Comparison of ENCODE assay signal across 8 cellular contexts in genomic region chr3:42780892-42781700, GRCh38. TPM values are rescaled to one million over a fixed set of nuclear protein-coding genes. Genes with fewer than 3 reads are reported as not detected.
A peak's percentile ranks its signal among the peaks of the same experiment; 100 is the strongest.
DNase-seq lines count a peak whose midpoint lies in the region; ATAC-seq, FAIRE-seq and TF ChIP-seq lines count a peak whose summit lies in the region.

No MANE protein-coding gene starts in this region.

- H3K9me3 ChIP-seq in HUES64 (ENCODE audit: insufficient read depth, low read depth, low read length) (no peaks in the 10 kb centered on the region), OCI-LY7 (ENCODE audit: low read length) (no peaks in the 10 kb centered on the region), HepG2 (ENCODE audit: low read length) (no peaks in the 10 kb centered on the region), thyroid gland (no peaks in the 10 kb centered on the region)

- BruUV-seq in OCI-LY7 (replicated peaks; lab: Mats Ljungman, UMichigan) (no TSS peak), HepG2 (replicated peaks; lab: Mats Ljungman, UMichigan) (no TSS peak)

- H3K4me2 ChIP-seq in OCI-LY7 (ENCODE audit: low read length) (no peak overlapping the region), HepG2 (ENCODE audit: low read depth, low read length) (no peak overlapping the region)

- WGBS in HUES64: 80% methylated on average over 10 of the region's 11 CpGs
- WGBS in HepG2 (ENCODE audit: low lambda C conversion rate): 65% methylated on average over 11 of the region's 11 CpGs
- 61 to 64% methylated on average over 11 of the region's 11 CpGs for WGBS in thyroid gland, 2 donors

- in situ Hi-C loops in HepG2 (cut with HindIII; ENCODE audit: extremely low pct_ligation_motif_present, low pct_unique_long_range_greater_than_20kb): loop anchor here (5.0 kb wide), 2 partner anchors 56 to 96 kb away; partner anchors contain the start of gene CYP8B1

- peak; percentile 79 for FAIRE-seq in HepG2 (lab: Jason Lieb, UNC)

- H2AFZ ChIP-seq in OCI-LY7 (ENCODE audit: low read length): no peak overlapping the region
- no peak overlapping the region for H2AFZ ChIP-seq in HepG2 (ENCODE audit: low read length)

- H3K9ac ChIP-seq in HUES64 (ENCODE audit: low read depth, low read length) (no peak overlapping the region), HepG2 (ENCODE audit: insufficient read depth, low read depth, low read length) (no peak overlapping the region)

- no peak overlapping the region for H3K4me3 ChIP-seq in GM12875 (ENCODE audit: low read depth, low read length)
- no peak overlapping the region for H3K4me3 ChIP-seq in HUES64 (ENCODE audit: low read length)
- H3K4me3 ChIP-seq in OCI-LY7 (ENCODE audit: low read depth, low read length, poor library complexity, severe bottlenecking): no peak overlapping the region
- no peak overlapping the region for H3K4me3 ChIP-seq in HepG2 (replicated peaks in 1 of 3; ENCODE audit: insufficient read depth in 1 of 3, low read depth in 2 of 3, low read length in 3 of 3)
- H3K4me3 ChIP-seq in thyroid gland (replicated peaks in 1 of 3): no peak overlapping the region

- TF ChIP-seq EP300 in HepG2 (IDR thresholded peaks at IDR 0.05; ENCODE audit: low read depth in 2 of 2, low read length in 2 of 2) (no peak), HepG2 (CRISPR knock-in tag; IDR thresholded peaks at IDR 0.05; ENCODE audit: borderline replicate concordance) (no peak)

- H3K4me1 ChIP-seq in HUES64 (ENCODE audit: insufficient read depth, low read length) (peaks cover 2% of the 10 kb centered on the region; the same call in 1 of the 2 replicates), OCI-LY7 (ENCODE audit: insufficient read depth, low read length, poor library complexity, severe bottlenecking) (no peaks in the 10 kb centered on the region), HepG2 (ENCODE audit: insufficient read depth, low read length) (peaks cover 16% of the 10 kb centered on the region), thyroid gland (peaks cover 20 to 34% of the 10 kb centered on the region in 2 donors)

- H3K27me3 ChIP-seq in HUES64 (ENCODE audit: insufficient read depth, low read length): no peaks in the 10 kb centered on the region
- no peaks in the 10 kb centered on the region for H3K27me3 ChIP-seq in HepG2 (ENCODE audit: control insufficient read depth in 1 of 2, insufficient read depth in 2 of 2, low read length in 2 of 2)
- H3K27me3 ChIP-seq in thyroid gland: no peaks in the 10 kb centered on the region

- CTCF ChIA-PET in OCI-LY7 (lab: Charles Lee; ENCODE audit: unreplicated experiment) (no interaction called here), HepG2 (lab: Yijun Ruan, JAX; ENCODE audit: low intra/inter-chr PET ratio, low total read pairs) (interaction anchor here (1.1 to 4.0 kb wide), 5 partner anchors 37 to 100 kb away, joined by 3 to 76 read pairs (median 11); no protein-coding TSS in a partner anchor)

- no peak overlapping the region for H3K27ac ChIP-seq in C4-2B
- 0 out of 2 replicates have a peak overlapping the region, but pooled peaks have one; percentile 9 for H3K27ac ChIP-seq in HUES64 (ENCODE audit: low read depth, low read length)
- H3K27ac ChIP-seq in OCI-LY7 (ENCODE audit: low read depth, low read length, poor library complexity, severe bottlenecking): no peak overlapping the region
- no peak overlapping the region for H3K27ac ChIP-seq in HepG2 (ENCODE audit: extremely low read length, insufficient read depth, low read length)
- peak overlapping the region; percentile 66 to 88 (median 66) for H3K27ac ChIP-seq in thyroid gland

- DNase-seq in OCI-LY7 (ENCODE audit: low spot score) (peak; percentile 76), cerebellar cortex (ENCODE audit: low spot score) (peak; percentile 82), HepG2 (ENCODE audit: low spot score) (peak; percentile 68), thyroid gland (no peak)
- no peak for DNase-seq in activated CD8-positive, alpha-beta memory T cell treated with anti-CD3 and anti-CD28 coated beads, Interleukin-2, amount 50 U/mL, for 4 hours

- H3K36me3 ChIP-seq in HUES64 (ENCODE audit: insufficient read depth, low read length): peaks cover 33% of the 10 kb centered on the region
- H3K36me3 ChIP-seq in OCI-LY7 (ENCODE audit: insufficient read depth, low read length): peaks cover 52% of the 10 kb centered on the region
- H3K36me3 ChIP-seq in HepG2 (replicated peaks in 1 of 2; ENCODE audit: control insufficient read depth in 1 of 2, insufficient read depth in 2 of 2, low read length in 2 of 2): peaks cover 6 to 20% of the 10 kb centered on the region in 2 experiments; a peak in 4 of 5 replicates
- H3K36me3 ChIP-seq in thyroid gland: peaks cover 7 to 10% of the 10 kb centered on the region in 2 donors

- peak; percentile 81 for TF ChIP-seq CTCF in C4-2B (conservative IDR thresholded peaks at IDR 0.05)
- TF ChIP-seq CTCF in GM12875 (IDR thresholded peaks at IDR 0.05; ENCODE audit: borderline replicate concordance, insufficient read depth, low read depth, low read length): peak; percentile 54; the same call in 1 of the 2 replicates
- peak; percentile 91 for TF ChIP-seq CTCF in OCI-LY7 (conservative IDR thresholded peaks at IDR 0.05; ENCODE audit: low read length)
- TF ChIP-seq CTCF in HepG2 (CRISPR knock-in tag; IDR thresholded peaks at IDR 0.05): peak; percentile 78
- peak; percentile 64 to 92 (median 80) for TF ChIP-seq CTCF in thyroid gland (IDR thresholded peaks at IDR 0.05)

- peak; percentile 78 for TF ChIP-seq RAD21 in HepG2 (CRISPR knock-in tag; IDR thresholded peaks at IDR 0.05)

- H3K79me2 ChIP-seq in OCI-LY7 (ENCODE audit: insufficient read depth, low read depth, low read length): no peaks in the 10 kb centered on the region
- H3K79me2 ChIP-seq in HepG2 (ENCODE audit: insufficient read depth, low read length): peaks cover 3% of the 10 kb centered on the region

- intact Hi-C loops in OCI-LY7 (cut with micrococcal nuclease; ENCODE audit: unreplicated experiment) (loop anchor here (1.0 to 2.0 kb wide), 2 partner anchors 50 to 100 kb away; no protein-coding TSS in a partner anchor), HepG2 (cut with micrococcal nuclease; ENCODE audit: unreplicated experiment) (loop anchor here (1.0 to 2.0 kb wide), 3 partner anchors 49 to 104 kb away; no protein-coding TSS in a partner anchor), thyroid gland (cut with DNase I) (loop anchor here (5.0 kb wide), 2 partner anchors 56 to 101 kb away; no protein-coding TSS in a partner anchor)

- no peaks in the 10 kb centered on the region for H3K9me2 ChIP-seq in OCI-LY7 (ENCODE audit: insufficient read depth, low read length)

- TF ChIP-seq POLR2A in HepG2 (IDR thresholded peaks at IDR 0.05; ENCODE audit: insufficient read depth in 1 of 2, low read depth in 2 of 2, low read length in 2 of 2): no peak
- no peak for TF ChIP-seq POLR2A in thyroid gland (IDR thresholded peaks at IDR 0.05)

- H4K20me1 ChIP-seq in OCI-LY7 (ENCODE audit: insufficient read depth, low read length) (peaks cover 8% of the 10 kb centered on the region; the same call in 1 of the 2 replicates), HepG2 (ENCODE audit: insufficient read depth, low read length) (no peaks in the 10 kb centered on the region)

- POLR2A ChIA-PET in OCI-LY7 (lab: Charles Lee) (no interaction called here), HepG2 (lab: Yijun Ruan, JAX) (interaction anchor here (1.2 kb wide), 1 partner anchor 50 kb away, joined by 4 read pairs; no protein-coding TSS in a partner anchor)

- peak; percentile 84 for ATAC-seq in HepG2

RNA-seq across cellular contexts. Expression of gene CCDC13, which starts 8.0 kb away (rescaled TPM):
- polyA plus RNA-seq in HUES64 (2013, experiment 1 of 2): 0.20 TPM
- not detected for polyA plus RNA-seq in HUES64 (2013, experiment 2 of 2)
- total RNA-seq in OCI-LY7 (2014; rRNA removed; shearing (Covaris generic)): 0.21 and 1.4 TPM in 2 replicates
- total RNA-seq in OCI-LY7 (2022) (not detected in 2 replicates), HepG2 (2016; rRNA removed; fragmentation: Illumina TruSeq; extraction: Trizol) (0.22 TPM in 1 of 2 replicates, not detected in the other), thyroid gland (1 to 10 TPM; 4.0 to 7.7 (median 6.0) TPM)
- total RNA-seq in HepG2 (2016; cell fraction: cytosol; rRNA removed; fragmentation: Illumina TruSeq; extraction: Trizol; ENCODE audit: low read depth): not detected in 2 replicates
- total RNA-seq in HepG2 (2016; cell fraction: insoluble cytoplasmic fraction; rRNA removed; fragmentation: Illumina TruSeq; extraction: Trizol): 0.19 TPM in 1 of 2 replicates, not detected in the other
- total RNA-seq in HepG2 (2016; cell fraction: membrane; rRNA removed; fragmentation: Illumina TruSeq; extraction: Trizol): 0.31 and 0.34 TPM in 2 replicates
- total RNA-seq in HepG2 (2016; cell fraction: nucleus; rRNA removed; fragmentation: Illumina TruSeq; extraction: Trizol): not detected in 2 replicates
- polyA plus RNA-seq in HepG2 (2011; rRNA removed): 0.51 and 0.68 TPM in 2 replicates
- polyA plus RNA-seq in HepG2 (2011; cell fraction: cytosol; rRNA removed): 0.09 and 0.26 TPM in 2 replicates
- polyA plus RNA-seq in HepG2 (2011; cell fraction: nucleus; rRNA removed): 1.6 and 2.5 TPM in 2 replicates
- 0.43 and 0.89 TPM in 2 replicates for polyA plus RNA-seq in HepG2 (2012)
- polyA plus RNA-seq in HepG2 (2016; cell fraction: cytosol; fragmentation: Illumina TruSeq; extraction: Trizol; ENCODE audit: low read depth): 0.42 TPM in 1 of 2 replicates, not detected in the other
- 0.41 TPM in 1 of 2 replicates, not detected in the other for polyA plus RNA-seq in HepG2 (2016; cell fraction: insoluble cytoplasmic fraction; fragmentation: Illumina TruSeq; extraction: Trizol; ENCODE audit: low read depth)
- 0.27 and 0.39 TPM in 2 replicates for polyA plus RNA-seq in HepG2 (2016; cell fraction: membrane; fragmentation: Illumina TruSeq; extraction: Trizol; ENCODE audit: low read depth)
- polyA plus RNA-seq in HepG2 (2016; cell fraction: nucleus; fragmentation: Illumina TruSeq; extraction: Trizol; ENCODE audit: insufficient read depth, low read depth): not detected in 2 replicates
- 0.30 TPM in 1 of 2 replicates, not detected in the other for polyA minus RNA-seq in HepG2 (2011; rRNA and poly(A)+ RNA removed; ENCODE audit: low replicate concordance)
- not detected in 2 replicates for polyA minus RNA-seq in HepG2 (2011; cell fraction: cytosol; rRNA and poly(A)+ RNA removed)
- 1.4 and 2.0 TPM in 2 replicates for polyA minus RNA-seq in HepG2 (2011; cell fraction: nucleus; rRNA and poly(A)+ RNA removed)

RNA-seq across cellular contexts. Expression of gene HIGD1A, which starts 23.2 kb away (rescaled TPM):
- 149 TPM for polyA plus RNA-seq in HUES64 (2013, experiment 1 of 2)
- 146 TPM for polyA plus RNA-seq in HUES64 (2013, experiment 2 of 2)
- 57.9 and 60.4 TPM in 2 replicates for total RNA-seq in OCI-LY7 (2014; rRNA removed; shearing (Covaris generic))
- total RNA-seq in OCI-LY7 (2022) (75.8 and 76.1 TPM in 2 replicates), HepG2 (2016; rRNA removed; fragmentation: Illumina TruSeq; extraction: Trizol) (253 and 379 TPM in 2 replicates), thyroid gland (100 to 1,000 TPM; 171 to 217 (median 211) TPM)
- 47.7 and 48.6 TPM in 2 replicates for total RNA-seq in HepG2 (2016; cell fraction: cytosol; rRNA removed; fragmentation: Illumina TruSeq; extraction: Trizol; ENCODE audit: low read depth)
- 250 and 416 TPM in 2 replicates for total RNA-seq in HepG2 (2016; cell fraction: insoluble cytoplasmic fraction; rRNA removed; fragmentation: Illumina TruSeq; extraction: Trizol)
- total RNA-seq in HepG2 (2016; cell fraction: membrane; rRNA removed; fragmentation: Illumina TruSeq; extraction: Trizol): 136 and 157 TPM in 2 replicates
- total RNA-seq in HepG2 (2016; cell fraction: nucleus; rRNA removed; fragmentation: Illumina TruSeq; extraction: Trizol): 98.8 and 101 TPM in 2 replicates
- 175 and 222 TPM in 2 replicates for polyA plus RNA-seq in HepG2 (2011; rRNA removed)
- polyA plus RNA-seq in HepG2 (2011; cell fraction: cytosol; rRNA removed): 84.7 and 175 TPM in 2 replicates
- polyA plus RNA-seq in HepG2 (2011; cell fraction: nucleus; rRNA removed): 20.5 and 47.2 TPM in 2 replicates
- 196 and 210 TPM in 2 replicates for polyA plus RNA-seq in HepG2 (2012)
- polyA plus RNA-seq in HepG2 (2016; cell fraction: cytosol; fragmentation: Illumina TruSeq; extraction: Trizol; ENCODE audit: low read depth): 58.2 and 60.2 TPM in 2 replicates
- polyA plus RNA-seq in HepG2 (2016; cell fraction: insoluble cytoplasmic fraction; fragmentation: Illumina TruSeq; extraction: Trizol; ENCODE audit: low read depth): 380 and 413 TPM in 2 replicates
- polyA plus RNA-seq in HepG2 (2016; cell fraction: membrane; fragmentation: Illumina TruSeq; extraction: Trizol; ENCODE audit: low read depth): 121 and 132 TPM in 2 replicates
- polyA plus RNA-seq in HepG2 (2016; cell fraction: nucleus; fragmentation: Illumina TruSeq; extraction: Trizol; ENCODE audit: insufficient read depth, low read depth): 141 TPM in 2 replicates
- 17.0 and 26.1 TPM in 2 replicates for polyA minus RNA-seq in HepG2 (2011; rRNA and poly(A)+ RNA removed; ENCODE audit: low replicate concordance)
- 99.1 and 123 TPM in 2 replicates for polyA minus RNA-seq in HepG2 (2011; cell fraction: cytosol; rRNA and poly(A)+ RNA removed)
- 38.9 and 61.0 TPM in 2 replicates for polyA minus RNA-seq in HepG2 (2011; cell fraction: nucleus; rRNA and poly(A)+ RNA removed)

RNA-seq across cellular contexts. Expression of gene ACKR2, which starts 28.1 kb away (rescaled TPM):
- not detected for polyA plus RNA-seq in HUES64 (2013, experiment 1 of 2)
- 0.25 TPM for polyA plus RNA-seq in HUES64 (2013, experiment 2 of 2)
- not detected in 2 replicates for total RNA-seq in OCI-LY7 (2014; rRNA removed; shearing (Covaris generic))
- 2.0 and 2.9 TPM in 2 replicates for total RNA-seq in OCI-LY7 (2022)
- 1.1 TPM in 2 replicates for total RNA-seq in HepG2 (2016; rRNA removed; fragmentation: Illumina TruSeq; extraction: Trizol)
- total RNA-seq in HepG2 (2016; cell fraction: cytosol; rRNA removed; fragmentation: Illumina TruSeq; extraction: Trizol; ENCODE audit: low read depth): 0.62 and 2.0 TPM in 2 replicates
- 0.64 and 0.71 TPM in 2 replicates for total RNA-seq in HepG2 (2016; cell fraction: insoluble cytoplasmic fraction; rRNA removed; fragmentation: Illumina TruSeq; extraction: Trizol)
- 1.1 and 1.2 TPM in 2 replicates for total RNA-seq in HepG2 (2016; cell fraction: membrane; rRNA removed; fragmentation: Illumina TruSeq; extraction: Trizol)
- 1.1 and 2.7 TPM in 2 replicates for total RNA-seq in HepG2 (2016; cell fraction: nucleus; rRNA removed; fragmentation: Illumina TruSeq; extraction: Trizol)
- 1.9 and 2.6 TPM in 2 replicates for polyA plus RNA-seq in HepG2 (2011; rRNA removed)
- polyA plus RNA-seq in HepG2 (2011; cell fraction: cytosol; rRNA removed): 0.87 and 1.3 TPM in 2 replicates
- 1.9 and 2.1 TPM in 2 replicates for polyA plus RNA-seq in HepG2 (2011; cell fraction: nucleus; rRNA removed)
- polyA plus RNA-seq in HepG2 (2012): 1.4 and 1.8 TPM in 2 replicates
- polyA plus RNA-seq in HepG2 (2016; cell fraction: cytosol; fragmentation: Illumina TruSeq; extraction: Trizol; ENCODE audit: low read depth): 0.19 and 0.42 TPM in 2 replicates
- 0.44 and 0.74 TPM in 2 replicates for polyA plus RNA-seq in HepG2 (2016; cell fraction: insoluble cytoplasmic fraction; fragmentation: Illumina TruSeq; extraction: Trizol; ENCODE audit: low read depth)
- 0.29 and 0.34 TPM in 2 replicates for polyA plus RNA-seq in HepG2 (2016; cell fraction: membrane; fragmentation: Illumina TruSeq; extraction: Trizol; ENCODE audit: low read depth)
- polyA plus RNA-seq in HepG2 (2016; cell fraction: nucleus; fragmentation: Illumina TruSeq; extraction: Trizol; ENCODE audit: insufficient read depth, low read depth): 0.83 and 1.5 TPM in 2 replicates
- polyA minus RNA-seq in HepG2 (2011; rRNA and poly(A)+ RNA removed; ENCODE audit: low replicate concordance): 0.05 and 6.0 TPM in 2 replicates
- 3.0 and 3.5 TPM in 2 replicates for polyA minus RNA-seq in HepG2 (2011; cell fraction: cytosol; rRNA and poly(A)+ RNA removed)
- 3.5 and 6.0 TPM in 2 replicates for polyA minus RNA-seq in HepG2 (2011; cell fraction: nucleus; rRNA and poly(A)+ RNA removed)
- total RNA-seq in thyroid gland: 10 to 100 TPM in 2 of 4 donors, 1 to 10 TPM in 2; 5.6 to 15.3 (median 10.7) TPM

Comparison
In these comparisons a context has a peak if more than half of its experiments do, and no peak if none do; other contexts are left out.
1. H3K27ac ChIP-seq: peak in HUES64 (single experiment) and thyroid gland (3 of 3); none in C4-2B (single experiment), OCI-LY7 (single experiment) and HepG2 (single experiment).
2. DNase-seq: peak in OCI-LY7 (single experiment), cerebellar cortex (single experiment) and HepG2 (single experiment); none in thyroid gland (0 of 2) and activated CD8-positive, alpha-beta memory T cell treated with anti-CD3 and anti-CD28 coated beads, Interleukin-2, amount 50 U/mL, for 4 hours (single experiment).
3. Peak in every context shown above with its lines, with median percentiles within 50 percentile points of each other: CTCF ChIP-seq.